In the genomic region with DNA sequence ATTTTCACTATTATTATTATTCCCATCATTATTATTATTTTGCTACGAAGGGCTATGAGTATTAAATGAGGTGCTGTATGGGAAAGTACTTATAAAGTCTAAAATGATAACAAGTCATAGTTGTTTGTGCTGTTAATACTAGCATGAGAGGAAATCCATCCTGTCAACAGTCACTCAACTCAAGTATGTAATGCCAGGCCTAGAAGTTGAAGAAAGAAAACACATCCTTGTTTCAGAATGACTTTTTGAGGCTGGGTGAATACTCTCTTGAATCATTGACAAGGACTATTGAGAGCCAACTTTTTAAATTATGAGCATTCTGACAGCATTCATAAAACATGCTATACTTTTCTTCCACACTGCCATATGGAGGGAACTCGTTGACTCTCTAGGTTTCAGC, we compare ENCODE assay signal across 5 cellular contexts.
"Had no signal": no experiment of that assay in that cellular context is flagged by ENCODE, and none has a peak within 500 bp of the region (broad histone marks: within the 10 kb centered on the region; RNA-seq: fewer than 3 reads in every experiment).

No MANE protein-coding gene starts in this region.

- H3K4me1 Mint-ChIP-seq: IgD-negative memory B cell had no signal

- H3K27ac Mint-ChIP-seq: IgD-negative memory B cell had no signal

- ATAC-seq: HepG2, K562 had no signal

- DNase-seq: IMR-90, KBM-7 had no signal

- H3K4me3 Mint-ChIP-seq: IgD-negative memory B cell had no signal

- H3K9me3 Mint-ChIP-seq: IgD-negative memory B cell had no signal

- H3K27me3 Mint-ChIP-seq: IgD-negative memory B cell had no signal
